ENCODE assay signal across 12 cellular contexts in genomic region chr2:121902171-121902591, GRCh38.
A peak's percentile ranks its signal among the peaks of the same experiment; 100 is the strongest.
DNase-seq lines count a peak whose midpoint lies in the region; ATAC-seq and TF ChIP-seq lines count a peak whose summit lies in the region.
"Had no signal": no experiment of that assay in that cellular context is flagged by ENCODE, and none has a peak within 500 bp of the region (broad histone marks: within the 10 kb centered on the region; RNA-seq: fewer than 3 reads in every experiment).

No MANE protein-coding gene starts in this region.

- H3K4me2 ChIP-seq in SU-DHL-6 (ENCODE audit: low read depth, low read length, poor library complexity, severe bottlenecking), result peak overlapping the region; percentile 43

- H3K4me3 ChIP-seq in BJ (ENCODE audit: low read depth, low read length) (peak overlapping the region; percentile 14), SU-DHL-6 (ENCODE audit: insufficient read depth, low read length, poor library complexity, severe bottlenecking) (peak overlapping the region; percentile 15), iPS DF 6.9 (ENCODE audit: low read length) (no peak overlapping the region), Peyer's patch (no peak overlapping the region)
- H3K4me3 ChIP-seq: SJSA1 had no signal

- CTCF ChIA-PET in BJ (lab: Yijun Ruan, JAX), result no interaction called here

- peaks cover 2% of the 10 kb centered on the region; the same call in 1 of the 2 replicates for H3K27me3 ChIP-seq in BJ (ENCODE audit: control insufficient read depth, insufficient read depth, low read length)
- H3K27me3 ChIP-seq in SU-DHL-6 (ENCODE audit: low read length), result no peaks in the 10 kb centered on the region
- no peaks in the 10 kb centered on the region for H3K27me3 ChIP-seq in iPS DF 6.9 (ENCODE audit: control insufficient read depth, insufficient read depth, low read length)
- no peaks in the 10 kb centered on the region for H3K27me3 ChIP-seq in Peyer's patch

- no peaks in the 10 kb centered on the region for H3K79me2 ChIP-seq in SU-DHL-6 (ENCODE audit: insufficient read depth, low read length)

- DNase-seq in BJ (ENCODE audit: low read depth) (no peak), iPS DF 6.9 (ENCODE audit: low read depth, low spot score) (peak; percentile 18), Peyer's patch (no peak), DMS153 (lab: John Stamatoyannopoulos, UW) (no peak), AML-193 (lab: John Stamatoyannopoulos, UW) (no peak), HK-2 (ENCODE audit: unreplicated experiment) (no peak)
- DNase-seq: effector memory CD4-positive, alpha-beta T cell; NCI-H2029 treated with DMSO at 0.1 percent for 48 hours; retina had no signal

- no peaks in the 10 kb centered on the region for H3F3A ChIP-seq in SU-DHL-6 (ENCODE audit: insufficient read depth)

- H3K27ac ChIP-seq in SU-DHL-6 (ENCODE audit: low read depth, low read length) (no peak overlapping the region), iPS DF 6.9 (ENCODE audit: low read length) (no peak overlapping the region), Peyer's patch (no peak overlapping the region)
- H3K27ac ChIP-seq: SJSA1 had no signal

- H3K4me1 ChIP-seq in iPS DF 6.9 (ENCODE audit: control insufficient read depth, insufficient read depth, low read length) (no peaks in the 10 kb centered on the region; the same call in 1 of the 2 replicates), Peyer's patch (no peaks in the 10 kb centered on the region)
- H3K4me1 ChIP-seq: SJSA1 had no signal

- H3K9me3 ChIP-seq in SU-DHL-6 (ENCODE audit: insufficient read depth, low read length) (no peaks in the 10 kb centered on the region), iPS DF 6.9 (ENCODE audit: control insufficient read depth, insufficient read depth, low read length) (no peaks in the 10 kb centered on the region), Peyer's patch (no peaks in the 10 kb centered on the region)
- H3K9me3 ChIP-seq: SJSA1 had no signal

- peak overlapping the region; percentile 47 for H3K9ac ChIP-seq in SU-DHL-6 (ENCODE audit: low read length)

- no CpG with 5 or more reads among the region's 18 CpGs for WGBS in iPS DF 6.9 (ENCODE audit: insufficient coverage, insufficient read length)

- no peaks in the 10 kb centered on the region for H3K36me3 ChIP-seq in BJ (ENCODE audit: control insufficient read depth, insufficient read depth, low read length)
- H3K36me3 ChIP-seq in SU-DHL-6 (ENCODE audit: low read length), result no peaks in the 10 kb centered on the region
- no peaks in the 10 kb centered on the region for H3K36me3 ChIP-seq in iPS DF 6.9 (ENCODE audit: control insufficient read depth, insufficient read depth, low read length)
- no peaks in the 10 kb centered on the region for H3K36me3 ChIP-seq in Peyer's patch
- H3K36me3 ChIP-seq: SJSA1 had no signal

- ATAC-seq in GM19463 (IDR thresholded peaks at IDR 0.05; ENCODE audit: unreplicated experiment), result peak; percentile 74

- POLR2A ChIA-PET in BJ (lab: Charles Lee), result no interaction called here

- no peak for TF ChIP-seq CTCF in BJ (IDR thresholded peaks at IDR 0.05; ENCODE audit: insufficient read depth, low read depth, low read length)
- TF ChIP-seq CTCF in SU-DHL-6 (IDR thresholded peaks at IDR 0.05; ENCODE audit: insufficient read depth, low read length, poor library complexity, severe bottlenecking), result peak; percentile 30
- TF ChIP-seq CTCF in Peyer's patch (IDR thresholded peaks at IDR 0.05), result no peak

- H4K20me1 ChIP-seq in SU-DHL-6 (ENCODE audit: low read depth, low read length), result no peaks in the 10 kb centered on the region

- no peak for TF ChIP-seq POLR2A in Peyer's patch (IDR thresholded peaks at IDR 0.05)

- peak overlapping the region; percentile 6 for H2AFZ ChIP-seq in SU-DHL-6 (ENCODE audit: low read depth, low read length, severe bottlenecking)

- H3K9me2 ChIP-seq in SU-DHL-6 (replicated peaks; ENCODE audit: insufficient read depth, low read length), result no peaks in the 10 kb centered on the region

Comparison
In these comparisons a context has a peak if more than half of its experiments do, and no peak if none do; other contexts are left out.
1. H3K4me3 ChIP-seq: peak in BJ (single experiment) and SU-DHL-6 (single experiment); none in iPS DF 6.9 (single experiment) and Peyer's patch (0 of 4).